Comparison of ENCODE assay signal across 9 cellular contexts in genomic region chr18:48031011-48031480, GRCh38.
DNase-seq lines count a peak whose midpoint lies in the region; ATAC-seq and TF ChIP-seq lines count a peak whose summit lies in the region.
"Had no signal": no experiment of that assay in that cellular context is flagged by ENCODE, and none has a peak within 500 bp of the region (broad histone marks: within the 10 kb centered on the region; RNA-seq: fewer than 3 reads in every experiment).

No MANE protein-coding gene starts in this region.

- no TSS peak for BruUV-seq in OCI-LY7 (replicated peaks; lab: Mats Ljungman, UMichigan)

- intact Hi-C loops in OCI-LY7 (cut with micrococcal nuclease; ENCODE audit: unreplicated experiment) = no loop called here

- H3K4me1 Mint-ChIP-seq in naive thymus-derived CD8-positive, alpha-beta T cell = peaks cover 0 to 6% (median 0%) of the 10 kb centered on the region in 4 donors

- H3K4me1 ChIP-seq in DOHH2 (ENCODE audit: control insufficient read depth, low read length) (no peaks in the 10 kb centered on the region), Karpas-422 (ENCODE audit: low read length) (no peaks in the 10 kb centered on the region), OCI-LY7 (ENCODE audit: insufficient read depth, low read length, poor library complexity, severe bottlenecking) (no peaks in the 10 kb centered on the region)
- H3K4me1 ChIP-seq: SJSA1 had no signal

- H3K27me3 ChIP-seq in DOHH2 (ENCODE audit: control insufficient read depth, low read length) (no peaks in the 10 kb centered on the region), Karpas-422 (ENCODE audit: low read length) (no peaks in the 10 kb centered on the region)
- H3K27me3 ChIP-seq: SJSA1 had no signal

- H4K20me1 ChIP-seq in DOHH2 (ENCODE audit: control insufficient read depth, insufficient read depth, low read depth, low read length) (no peaks in the 10 kb centered on the region), Karpas-422 (ENCODE audit: insufficient read depth, low read depth, low read length) (no peaks in the 10 kb centered on the region), OCI-LY7 (ENCODE audit: insufficient read depth, low read length) (no peaks in the 10 kb centered on the region)

- peaks cover 0 to 17% (median 3%) of the 10 kb centered on the region in 5 donors for H3K27me3 Mint-ChIP-seq in naive thymus-derived CD8-positive, alpha-beta T cell

- peak; percentile 61 for DNase-seq in Karpas-422
- peak; percentile 12 for DNase-seq in OCI-LY7 (ENCODE audit: low spot score)
- peak; percentile 34 for DNase-seq in dedifferentiated amniotic fluid mesenchymal stem cell (ENCODE audit: extremely low spot score)
- DNase-seq in lung microvascular endothelial cell (ENCODE audit: low read depth in 2 of 2) = peak; percentile 58 to 78
- DNase-seq in activated naive CD4-positive, alpha-beta T cell (lab: John Stamatoyannopoulos, UW) = no peak
- DNase-seq in naive thymus-derived CD8-positive, alpha-beta T cell = no peak

- TF ChIP-seq CTCF in DOHH2 (IDR thresholded peaks at IDR 0.05; ENCODE audit: low read depth, low read length, poor library complexity, severe bottlenecking) = peak; percentile 80
- peak; percentile 62 for TF ChIP-seq CTCF in OCI-LY7 (conservative IDR thresholded peaks at IDR 0.05; ENCODE audit: low read length)

- no peak overlapping the region for H3K27ac Mint-ChIP-seq in naive thymus-derived CD8-positive, alpha-beta T cell

- H3K36me3 ChIP-seq in DOHH2 (ENCODE audit: control insufficient read depth, low read length) (no peaks in the 10 kb centered on the region), Karpas-422 (ENCODE audit: insufficient read depth, low read length) (no peaks in the 10 kb centered on the region), OCI-LY7 (ENCODE audit: insufficient read depth, low read length) (no peaks in the 10 kb centered on the region)
- H3K36me3 ChIP-seq: SJSA1 had no signal

- H2AFZ ChIP-seq in Karpas-422 (ENCODE audit: low read length) (no peak overlapping the region), OCI-LY7 (ENCODE audit: low read length) (no peak overlapping the region)

- no peaks in the 10 kb centered on the region for H3K9me3 Mint-ChIP-seq in naive thymus-derived CD8-positive, alpha-beta T cell

- no peak overlapping the region for H3K4me3 Mint-ChIP-seq in naive thymus-derived CD8-positive, alpha-beta T cell

- no peak for ATAC-seq in HG03108 (IDR thresholded peaks at IDR 0.05; ENCODE audit: unreplicated experiment)
- no peak for ATAC-seq in naive thymus-derived CD8-positive, alpha-beta T cell

- CTCF ChIA-PET in OCI-LY7 (lab: Charles Lee; ENCODE audit: unreplicated experiment) = no interaction called here

- no peaks in the 10 kb centered on the region for H3F3A ChIP-seq in DOHH2 (ENCODE audit: control insufficient read depth, insufficient read depth)

- H3K4me2 ChIP-seq in DOHH2 (ENCODE audit: low read length) (no peak overlapping the region), Karpas-422 (ENCODE audit: low read depth, low read length, poor library complexity, severe bottlenecking) (no peak overlapping the region), OCI-LY7 (ENCODE audit: low read length) (no peak overlapping the region)

- POLR2A ChIA-PET in OCI-LY7 (lab: Charles Lee) = interaction anchor here (0.6 kb wide), 1 partner anchor 75 kb away, joined by 3 read pairs; no protein-coding TSS in a partner anchor
- POLR2A ChIA-PET in naive thymus-derived CD8-positive, alpha-beta T cell (lab: Charles Lee) = no interaction called here

- no peak overlapping the region for H3K27ac ChIP-seq in DOHH2 (ENCODE audit: low read depth, low read length)
- no peak overlapping the region for H3K27ac ChIP-seq in Karpas-422 (ENCODE audit: low read length)
- H3K27ac ChIP-seq in OCI-LY7 (ENCODE audit: low read depth, low read length, poor library complexity, severe bottlenecking) = no peak overlapping the region
- H3K27ac ChIP-seq: SJSA1 had no signal

- H3K9me3 ChIP-seq in DOHH2 (ENCODE audit: control insufficient read depth, insufficient read depth, low read length) (no peaks in the 10 kb centered on the region), Karpas-422 (ENCODE audit: low read length) (no peaks in the 10 kb centered on the region), OCI-LY7 (ENCODE audit: low read length) (no peaks in the 10 kb centered on the region)
- H3K9me3 ChIP-seq: SJSA1 had no signal

- no peak overlapping the region for H3K9ac ChIP-seq in Karpas-422 (ENCODE audit: low read length)

- no peaks in the 10 kb centered on the region for H3K36me3 Mint-ChIP-seq in naive thymus-derived CD8-positive, alpha-beta T cell

- H3K9me2 ChIP-seq in DOHH2 (replicated peaks; ENCODE audit: control insufficient read depth, low read length) (no peaks in the 10 kb centered on the region), Karpas-422 (replicated peaks; ENCODE audit: insufficient read depth, low read length) (no peaks in the 10 kb centered on the region), OCI-LY7 (ENCODE audit: insufficient read depth, low read length) (no peaks in the 10 kb centered on the region)

- no peaks in the 10 kb centered on the region for H3K79me2 ChIP-seq in DOHH2 (ENCODE audit: control insufficient read depth, low read length)
- no peaks in the 10 kb centered on the region for H3K79me2 ChIP-seq in Karpas-422 (ENCODE audit: low read length)
- no peaks in the 10 kb centered on the region for H3K79me2 ChIP-seq in OCI-LY7 (ENCODE audit: insufficient read depth, low read depth, low read length)

- H3K4me3 ChIP-seq in DOHH2 (ENCODE audit: low read length) = no peak overlapping the region
- no peak overlapping the region for H3K4me3 ChIP-seq in Karpas-422 (ENCODE audit: low read length)
- H3K4me3 ChIP-seq in OCI-LY7 (ENCODE audit: low read depth, low read length, poor library complexity, severe bottlenecking) = no peak overlapping the region
- H3K4me3 ChIP-seq: SJSA1 had no signal

Comparison
In these comparisons a context has a peak if more than half of its experiments do, and no peak if none do; other contexts are left out.
1. DNase-seq: peak in Karpas-422 (single experiment), OCI-LY7 (single experiment), dedifferentiated amniotic fluid mesenchymal stem cell (single experiment) and lung microvascular endothelial cell (2 of 2); none in activated naive CD4-positive, alpha-beta T cell (0 of 4) and naive thymus-derived CD8-positive, alpha-beta T cell (0 of 10).